In the genomic region with DNA sequence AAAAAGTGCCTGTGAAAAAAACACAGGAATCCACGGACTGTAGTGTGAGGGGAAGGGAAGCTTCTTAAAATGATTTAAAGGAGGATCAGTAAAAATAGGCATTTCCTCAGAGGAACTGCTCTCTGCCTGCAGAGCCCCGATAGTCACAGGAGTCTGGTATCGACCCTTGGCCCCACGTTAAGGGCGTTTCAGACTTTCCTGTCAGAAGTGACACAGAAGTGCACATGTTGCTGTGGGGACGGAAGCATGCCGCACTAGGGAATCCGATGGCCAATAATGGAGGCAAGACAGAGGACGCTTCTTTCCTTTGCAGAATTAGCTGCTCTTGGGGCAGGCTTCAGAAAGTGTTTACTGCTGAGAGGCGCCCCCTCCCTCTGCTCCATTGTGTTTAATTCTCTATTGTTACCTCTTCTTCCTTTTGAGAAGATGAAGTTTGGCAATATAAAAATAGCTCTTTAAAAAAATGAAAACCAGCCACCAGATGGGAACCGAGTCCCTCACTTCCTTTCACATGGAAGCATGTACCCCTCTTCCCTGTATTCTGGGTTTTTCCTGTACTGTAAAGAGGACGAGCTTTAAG, we compare ENCODE assay signal across 10 cellular contexts.
DNase-seq lines count a peak whose midpoint lies in the region; ATAC-seq and TF ChIP-seq lines count a peak whose summit lies in the region.
"Had no signal": no experiment of that assay in that cellular context is flagged by ENCODE, and none has a peak within 500 bp of the region (broad histone marks: within the 10 kb centered on the region; RNA-seq: fewer than 3 reads in every experiment).

No MANE protein-coding gene starts in this region.

- peak overlapping the region; percentile 72 for H3K27ac Mint-ChIP-seq in T-helper 2 cell treated with Interferon-gamma antibody and Interleukin-4, amounts not matched to agents 5 μg/mL and 100 μg/mL, for 36 hours
- H3K27ac Mint-ChIP-seq in WTC11 (peak overlapping the region; percentile 25; the same call in 1 of the 2 replicates), immature natural killer cell (peak overlapping the region; percentile 7 to 74 (median 52))
- peak overlapping the region; percentile 61 for H3K27ac Mint-ChIP-seq in stimulated activated effector memory CD8-positive, alpha-beta T cell treated with anti-CD3 and anti-CD28 coated beads, Interleukin-12 subunit alpha, Interleukin-12 subunit beta, amount 100 ng/mL, for 72 hours

- POLR2A ChIA-PET in WTC11 (lab: Charles Lee): interaction anchor here (2.7 kb wide), 1 partner anchor 46 kb away, joined by 7 read pairs; no protein-coding TSS in a partner anchor

- peak overlapping the region; percentile 58 for H3K4me3 Mint-ChIP-seq in T-helper 2 cell treated with Interferon-gamma antibody and Interleukin-4, amounts not matched to agents 5 μg/mL and 100 μg/mL, for 36 hours
- H3K4me3 Mint-ChIP-seq in WTC11: no peak overlapping the region
- peak overlapping the region in 4 of 5 donors; percentile 3 to 61 (median 23) for H3K4me3 Mint-ChIP-seq in immature natural killer cell
- no peak overlapping the region for H3K4me3 Mint-ChIP-seq in stimulated activated effector memory CD8-positive, alpha-beta T cell treated with anti-CD3 and anti-CD28 coated beads, Interleukin-12 subunit alpha, Interleukin-12 subunit beta, amount 100 ng/mL, for 72 hours

- no peaks in the 10 kb centered on the region for H3K27me3 Mint-ChIP-seq in T-helper 2 cell treated with Interferon-gamma antibody and Interleukin-4, amounts not matched to agents 5 μg/mL and 100 μg/mL, for 36 hours (ENCODE audit: low read depth)
- no peaks in the 10 kb centered on the region for H3K27me3 Mint-ChIP-seq in WTC11 (ENCODE audit: low read depth)
- peaks cover 0 to 1% (median 0%) of the 10 kb centered on the region in 3 donors for H3K27me3 Mint-ChIP-seq in immature natural killer cell (ENCODE audit: low read depth in 3 of 3)

- H3K36me3 Mint-ChIP-seq in T-helper 2 cell treated with Interferon-gamma antibody and Interleukin-4, amounts not matched to agents 5 μg/mL and 100 μg/mL, for 36 hours (ENCODE audit: low read depth): peaks cover 37% of the 10 kb centered on the region
- H3K36me3 Mint-ChIP-seq in WTC11: peaks cover 7% of the 10 kb centered on the region
- H3K36me3 Mint-ChIP-seq in immature natural killer cell: peaks cover 0 to 9% (median 7%) of the 10 kb centered on the region in 3 donors
- H3K36me3 Mint-ChIP-seq in stimulated activated effector memory CD8-positive, alpha-beta T cell treated with anti-CD3 and anti-CD28 coated beads, Interleukin-12 subunit alpha, Interleukin-12 subunit beta, amount 100 ng/mL, for 72 hours: no peaks in the 10 kb centered on the region

- no peak for TF ChIP-seq CTCF in WTC11 (IDR thresholded peaks at IDR 0.05)

- no peak for DNase-seq in T-helper 2 cell treated with Interferon-gamma antibody and Interleukin-4, amounts not matched to agents 5 μg/mL and 100 μg/mL, for 36 hours (ENCODE audit: low spot score)
- no peak for DNase-seq in T-helper 2 cell
- no peak for DNase-seq in WTC11 (ENCODE audit: low spot score)
- DNase-seq in immature natural killer cell: no peak
- no peak for DNase-seq in stimulated activated effector memory CD8-positive, alpha-beta T cell treated with anti-CD3 and anti-CD28 coated beads, Interleukin-12 subunit alpha, Interleukin-12 subunit beta, amount 100 ng/mL, for 72 hours (ENCODE audit: low spot score in 2 of 2)
- DNase-seq in AG08395 (ENCODE audit: low spot score): no peak
- no peak for DNase-seq in NAMALWA (ENCODE audit: low spot score)
- no peak for DNase-seq in NCI-H2171 treated with DMSO at 0.1 percent for 48 hours (lab: John Stamatoyannopoulos, UW)
- DNase-seq: 8988T, SJCRH30 had no signal

- CTCF ChIA-PET in WTC11 (lab: Charles Lee): interaction anchor here (0.9 to 1.1 kb wide), 3 partner anchors 9 to 61 kb away, joined by 3 to 5 read pairs (median 5); no protein-coding TSS in a partner anchor

- peaks cover 82% of the 10 kb centered on the region for H3K4me1 Mint-ChIP-seq in T-helper 2 cell treated with Interferon-gamma antibody and Interleukin-4, amounts not matched to agents 5 μg/mL and 100 μg/mL, for 36 hours (ENCODE audit: low read depth)
- peaks cover 70% of the 10 kb centered on the region for H3K4me1 Mint-ChIP-seq in WTC11
- peaks cover 82 to 96% of the 10 kb centered on the region in 2 donors for H3K4me1 Mint-ChIP-seq in immature natural killer cell
- peaks cover 67% of the 10 kb centered on the region for H3K4me1 Mint-ChIP-seq in stimulated activated effector memory CD8-positive, alpha-beta T cell treated with anti-CD3 and anti-CD28 coated beads, Interleukin-12 subunit alpha, Interleukin-12 subunit beta, amount 100 ng/mL, for 72 hours

- ATAC-seq in WTC11: no peak
- no peak for ATAC-seq in stimulated activated effector memory CD8-positive, alpha-beta T cell treated with anti-CD3 and anti-CD28 coated beads, Interleukin-12 subunit alpha, Interleukin-12 subunit beta, amount 100 ng/mL, for 72 hours

- no peaks in the 10 kb centered on the region for H3K9me3 Mint-ChIP-seq in T-helper 2 cell treated with Interferon-gamma antibody and Interleukin-4, amounts not matched to agents 5 μg/mL and 100 μg/mL, for 36 hours
- H3K9me3 Mint-ChIP-seq in WTC11: no peaks in the 10 kb centered on the region
- no peaks in the 10 kb centered on the region for H3K9me3 Mint-ChIP-seq in immature natural killer cell
- H3K9me3 Mint-ChIP-seq in stimulated activated effector memory CD8-positive, alpha-beta T cell treated with anti-CD3 and anti-CD28 coated beads, Interleukin-12 subunit alpha, Interleukin-12 subunit beta, amount 100 ng/mL, for 72 hours: no peaks in the 10 kb centered on the region

TF ChIP-seq in WTC11, 78 proteins besides CTCF, POLR2A, EP300 and RAD21 (continues in another document):
- TF ChIP-seq ATF1 (CRISPR knock-in tag; IDR thresholded peaks at IDR 0.05) (no peak), ZBTB21 (CRISPR knock-in tag; IDR thresholded peaks at IDR 0.05; ENCODE audit: borderline replicate concordance) (no peak), FOXK1 (CRISPR knock-in tag; IDR thresholded peaks at IDR 0.05) (no peak), MXD4 (CRISPR knock-in tag; IDR thresholded peaks at IDR 0.05; ENCODE audit: borderline replicate concordance) (no peak), TEAD4 (CRISPR knock-in tag; IDR thresholded peaks at IDR 0.05) (no peak)
- TF ChIP-seq, protein P1, sequence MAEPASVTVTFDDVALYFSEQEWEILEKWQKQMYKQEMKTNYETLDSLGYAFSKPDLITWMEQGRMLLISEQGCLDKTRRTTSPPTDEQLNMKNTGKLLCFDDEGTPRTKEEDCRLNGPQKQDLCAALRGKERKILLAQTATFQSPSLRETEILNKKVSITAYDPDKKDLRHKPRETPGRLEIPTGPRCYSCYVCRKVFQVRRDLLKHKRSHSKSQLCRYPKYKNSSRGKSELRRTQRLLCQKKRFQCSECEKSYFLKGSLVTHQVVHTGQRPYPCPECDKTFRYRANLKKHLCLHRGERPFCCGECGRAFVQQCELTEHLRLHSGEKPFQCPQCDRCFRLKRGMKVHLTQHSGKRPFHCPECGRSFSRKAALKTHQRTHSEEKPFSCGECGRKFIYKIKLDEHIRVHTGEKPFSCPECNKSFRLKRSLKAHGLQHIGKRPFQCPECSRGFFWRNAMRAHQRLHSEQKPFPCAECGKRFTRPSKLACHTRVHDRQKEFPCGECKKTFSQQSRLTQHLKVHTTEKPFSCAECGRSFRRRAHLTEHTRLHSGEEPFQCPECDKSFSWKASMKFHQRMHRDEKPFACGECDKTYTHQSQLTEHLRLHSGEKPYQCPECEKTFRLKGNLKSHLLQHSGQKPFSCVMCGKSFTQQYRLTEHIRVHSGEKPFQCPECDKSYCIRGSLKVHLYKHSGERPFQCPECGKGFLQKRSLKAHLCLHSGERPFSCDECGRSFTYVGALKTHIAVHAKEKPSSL (CRISPR knock-in tag; conservative IDR thresholded peaks at IDR 0.05): no peak
- TF ChIP-seq, protein P2, sequence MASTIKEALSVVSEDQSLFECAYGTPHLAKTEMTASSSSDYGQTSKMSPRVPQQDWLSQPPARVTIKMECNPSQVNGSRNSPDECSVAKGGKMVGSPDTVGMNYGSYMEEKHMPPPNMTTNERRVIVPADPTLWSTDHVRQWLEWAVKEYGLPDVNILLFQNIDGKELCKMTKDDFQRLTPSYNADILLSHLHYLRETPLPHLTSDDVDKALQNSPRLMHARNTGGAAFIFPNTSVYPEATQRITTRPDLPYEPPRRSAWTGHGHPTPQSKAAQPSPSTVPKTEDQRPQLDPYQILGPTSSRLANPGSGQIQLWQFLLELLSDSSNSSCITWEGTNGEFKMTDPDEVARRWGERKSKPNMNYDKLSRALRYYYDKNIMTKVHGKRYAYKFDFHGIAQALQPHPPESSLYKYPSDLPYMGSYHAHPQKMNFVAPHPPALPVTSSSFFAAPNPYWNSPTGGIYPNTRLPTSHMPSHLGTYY (CRISPR knock-in tag; IDR thresholded peaks at IDR 0.05): no peak
- TF ChIP-seq, protein P3, sequence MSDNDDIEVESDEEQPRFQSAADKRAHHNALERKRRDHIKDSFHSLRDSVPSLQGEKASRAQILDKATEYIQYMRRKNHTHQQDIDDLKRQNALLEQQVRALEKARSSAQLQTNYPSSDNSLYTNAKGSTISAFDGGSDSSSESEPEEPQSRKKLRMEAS (CRISPR knock-in tag; IDR thresholded peaks at IDR 0.05): no peak
- TF ChIP-seq, protein P4, sequence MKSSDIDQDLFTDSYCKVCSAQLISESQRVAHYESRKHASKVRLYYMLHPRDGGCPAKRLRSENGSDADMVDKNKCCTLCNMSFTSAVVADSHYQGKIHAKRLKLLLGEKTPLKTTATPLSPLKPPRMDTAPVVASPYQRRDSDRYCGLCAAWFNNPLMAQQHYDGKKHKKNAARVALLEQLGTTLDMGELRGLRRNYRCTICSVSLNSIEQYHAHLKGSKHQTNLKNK (CRISPR knock-in tag; IDR thresholded peaks at IDR 0.05): no peak
- TF ChIP-seq, protein P5, sequence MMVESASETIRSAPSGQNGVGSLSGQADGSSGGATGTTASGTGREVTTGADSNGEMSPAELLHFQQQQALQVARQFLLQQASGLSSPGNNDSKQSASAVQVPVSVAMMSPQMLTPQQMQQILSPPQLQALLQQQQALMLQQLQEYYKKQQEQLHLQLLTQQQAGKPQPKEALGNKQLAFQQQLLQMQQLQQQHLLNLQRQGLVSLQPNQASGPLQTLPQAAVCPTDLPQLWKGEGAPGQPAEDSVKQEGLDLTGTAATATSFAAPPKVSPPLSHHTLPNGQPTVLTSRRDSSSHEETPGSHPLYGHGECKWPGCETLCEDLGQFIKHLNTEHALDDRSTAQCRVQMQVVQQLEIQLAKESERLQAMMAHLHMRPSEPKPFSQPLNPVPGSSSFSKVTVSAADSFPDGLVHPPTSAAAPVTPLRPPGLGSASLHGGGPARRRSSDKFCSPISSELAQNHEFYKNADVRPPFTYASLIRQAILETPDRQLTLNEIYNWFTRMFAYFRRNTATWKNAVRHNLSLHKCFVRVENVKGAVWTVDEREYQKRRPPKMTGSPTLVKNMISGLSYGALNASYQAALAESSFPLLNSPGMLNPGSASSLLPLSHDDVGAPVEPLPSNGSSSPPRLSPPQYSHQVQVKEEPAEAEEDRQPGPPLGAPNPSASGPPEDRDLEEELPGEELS (CRISPR knock-in tag; IDR thresholded peaks at IDR 0.05): no peak

Comparison
In these comparisons a context has a peak if more than half of its experiments do, and no peak if none do; other contexts are left out.
1. H3K4me3 Mint-ChIP-seq: peak in T-helper 2 cell treated with Interferon-gamma antibody and Interleukin-4, amounts not matched to agents 5 μg/mL and 100 μg/mL, for 36 hours (single experiment) and immature natural killer cell (4 of 5); none in WTC11 (single experiment) and stimulated activated effector memory CD8-positive, alpha-beta T cell treated with anti-CD3 and anti-CD28 coated beads, Interleukin-12 subunit alpha, Interleukin-12 subunit beta, amount 100 ng/mL, for 72 hours (single experiment).
2. Peak in every context shown above with its lines, with median percentiles within 50 percentile points of each other: H3K27ac Mint-ChIP-seq.